In genomic region chr19:28606269-28607032, GRCh38 we compare ENCODE assay signal across 1 cellular context.
TF ChIP-seq lines count a peak whose summit lies in the region.

No MANE protein-coding gene starts in this region.

TF ChIP-seq in K562, 482 proteins besides CTCF, POLR2A, EP300 and RAD21 (continued from another document and continues in another):
- TF ChIP-seq BCL6 (CRISPR knock-in tag; IDR thresholded peaks at IDR 0.05) = no peak
- 0 out of 2 replicates have a peak, but pooled peaks have one; percentile 36 for TF ChIP-seq ETS1 (conservative IDR thresholded peaks at IDR 0.05; ENCODE audit: control insufficient read depth, low read depth, low read length)
- peak; percentile 77 for TF ChIP-seq SNIP1 (IDR thresholded peaks at IDR 0.05; ENCODE audit: low read depth)
- peak; percentile 82 for TF ChIP-seq HMBOX1 (IDR thresholded peaks at IDR 0.05)
- peak; percentile 12; the same call in 1 of the 2 replicates for TF ChIP-seq ZFX (CRISPR knock-in tag; IDR thresholded peaks at IDR 0.05)
- 0 out of 4 replicates have a peak, but pooled peaks of 1 of the 2 experiments have one; percentile 26 for TF ChIP-seq UBTF (IDR thresholded peaks at IDR 0.05; ENCODE audit: borderline replicate concordance in 1 of 2, low read depth in 2 of 2, low read length in 2 of 2)
- TF ChIP-seq RCOR1 (IDR thresholded peaks at IDR 0.05; ENCODE audit: borderline replicate concordance in 1 of 2, low read depth in 2 of 2, low read length in 2 of 2) = peak in 1 of 2 experiments; percentile 71; a peak in 2 of 4 replicates
- peak; percentile 75 for TF ChIP-seq ATF7 (IDR thresholded peaks at IDR 0.05)
- peak; percentile 49 for TF ChIP-seq ZNF644 (tag; IDR thresholded peaks at IDR 0.05; ENCODE audit: low read depth)
- peak; percentile 98 for TF ChIP-seq TAL1 (IDR thresholded peaks at IDR 0.05)
- peak; percentile 69 for TF ChIP-seq HMGN3 (IDR thresholded peaks at IDR 0.05; ENCODE audit: borderline replicate concordance, extremely low read depth, insufficient read length, low read depth, low read length)
- peak; percentile 92 to 95 for TF ChIP-seq NCOA2 (IDR thresholded peaks at IDR 0.05; ENCODE audit: partially characterized antibody in 2 of 2)
- TF ChIP-seq FOXK1 (CRISPR knock-in tag; IDR thresholded peaks at IDR 0.05; ENCODE audit: borderline replicate concordance) = peak; percentile 33; the same call in 1 of the 2 replicates
- TF ChIP-seq NFRKB (IDR thresholded peaks at IDR 0.05; ENCODE audit: low read depth) = peak; percentile 80
- TF ChIP-seq PBX2 (CRISPR knock-in tag; IDR thresholded peaks at IDR 0.05; ENCODE audit: low read depth) = no peak
- peak; percentile 57 for TF ChIP-seq PBX2 (tag; conservative IDR thresholded peaks at IDR 0.05; ENCODE audit: low read depth)
- peak; percentile 61; the same call in 1 of the 2 replicates for TF ChIP-seq CREB1 (IDR thresholded peaks at IDR 0.05)
- TF ChIP-seq CREB1 (CRISPR knock-in tag; IDR thresholded peaks at IDR 0.05) = peak; percentile 59; the same call in 1 of the 2 replicates
- TF ChIP-seq ETV5 (CRISPR knock-in tag; IDR thresholded peaks at IDR 0.05; ENCODE audit: low read depth) = peak; percentile 86
- no peak for TF ChIP-seq STAG1 (CRISPR knock-in tag; IDR thresholded peaks at IDR 0.05; ENCODE audit: borderline replicate concordance)
- TF ChIP-seq MED1 (CRISPR knock-in tag; IDR thresholded peaks at IDR 0.05; ENCODE audit: borderline replicate concordance) = no peak
- peak; percentile 92 to 99 for TF ChIP-seq ARNT (IDR thresholded peaks at IDR 0.05)
- no peak for TF ChIP-seq STAT6 (CRISPR knock-in tag; IDR thresholded peaks at IDR 0.05)
- TF ChIP-seq PATZ1 (CRISPR knock-in tag; IDR thresholded peaks at IDR 0.05; ENCODE audit: borderline replicate concordance) = no peak
- peak; percentile 62 for TF ChIP-seq POLR2B (IDR thresholded peaks at IDR 0.05; ENCODE audit: low read depth, partially characterized antibody)
- peak; percentile 97 for TF ChIP-seq GATA2 (CRISPR knock-in tag; IDR thresholded peaks at IDR 0.05)
- TF ChIP-seq KAT7 (CRISPR knock-in tag; IDR thresholded peaks at IDR 0.05; ENCODE audit: borderline replicate concordance) = peak; percentile 97; the same call in 1 of the 2 replicates
- TF ChIP-seq PREB (CRISPR knock-in tag; IDR thresholded peaks at IDR 0.05) = no peak
- TF ChIP-seq FOSL1 (tag; conservative IDR thresholded peaks at IDR 0.05) = peak; percentile 95
- peak; percentile 97 for TF ChIP-seq CBFA2T3 (IDR thresholded peaks at IDR 0.05)
- TF ChIP-seq E2F4 (CRISPR knock-in tag; IDR thresholded peaks at IDR 0.05; ENCODE audit: low read depth) = 0 out of 2 replicates have a peak, but pooled peaks have one; percentile 46
- TF ChIP-seq DDX20 (tag; IDR thresholded peaks at IDR 0.05; ENCODE audit: low read depth) = no peak
- no peak for TF ChIP-seq FOXP1 (CRISPR knock-in tag; IDR thresholded peaks at IDR 0.05)
- TF ChIP-seq MITF (IDR thresholded peaks at IDR 0.05) = peak; percentile 85
- peak; percentile 67; the same call in 1 of the 2 replicates for TF ChIP-seq MTA1 (IDR thresholded peaks at IDR 0.05; ENCODE audit: borderline replicate concordance)
- TF ChIP-seq MAFF (IDR thresholded peaks at IDR 0.05; ENCODE audit: low read length) = no peak
- TF ChIP-seq BRD4 (IDR thresholded peaks at IDR 0.05) = peak; percentile 67; the same call in 1 of the 2 replicates
- peak; percentile 95 to 97 for TF ChIP-seq TRIM24 (IDR thresholded peaks at IDR 0.05)
- TF ChIP-seq GATAD2A (IDR thresholded peaks at IDR 0.05) = peak; percentile 72
- TF ChIP-seq NCOA1 (IDR thresholded peaks at IDR 0.05; ENCODE audit: low read depth) = peak; percentile 97
- no peak for TF ChIP-seq CCAR2 (IDR thresholded peaks at IDR 0.05; ENCODE audit: low read depth, low read length)
- TF ChIP-seq ZNF23 (CRISPR knock-in tag; IDR thresholded peaks at IDR 0.05) = no peak
- no peak; a peak in 1 of 4 replicates for TF ChIP-seq NONO (IDR thresholded peaks at IDR 0.05; ENCODE audit: low read depth in 2 of 2, low read length in 1 of 2)
- TF ChIP-seq MTA3 (IDR thresholded peaks at IDR 0.05; ENCODE audit: borderline replicate concordance) = peak; percentile 78
- peak; percentile 62 for TF ChIP-seq E2F8 (IDR thresholded peaks at IDR 0.05; ENCODE audit: low read depth, partially characterized antibody)
- TF ChIP-seq MTA2 (IDR thresholded peaks at IDR 0.05; ENCODE audit: low read depth) = peak; percentile 97
- no peak for TF ChIP-seq ZNF586 (CRISPR knock-in tag; conservative IDR thresholded peaks at IDR 0.05)
